ENCODE assay signal across 18 cellular contexts in the genomic region with DNA sequence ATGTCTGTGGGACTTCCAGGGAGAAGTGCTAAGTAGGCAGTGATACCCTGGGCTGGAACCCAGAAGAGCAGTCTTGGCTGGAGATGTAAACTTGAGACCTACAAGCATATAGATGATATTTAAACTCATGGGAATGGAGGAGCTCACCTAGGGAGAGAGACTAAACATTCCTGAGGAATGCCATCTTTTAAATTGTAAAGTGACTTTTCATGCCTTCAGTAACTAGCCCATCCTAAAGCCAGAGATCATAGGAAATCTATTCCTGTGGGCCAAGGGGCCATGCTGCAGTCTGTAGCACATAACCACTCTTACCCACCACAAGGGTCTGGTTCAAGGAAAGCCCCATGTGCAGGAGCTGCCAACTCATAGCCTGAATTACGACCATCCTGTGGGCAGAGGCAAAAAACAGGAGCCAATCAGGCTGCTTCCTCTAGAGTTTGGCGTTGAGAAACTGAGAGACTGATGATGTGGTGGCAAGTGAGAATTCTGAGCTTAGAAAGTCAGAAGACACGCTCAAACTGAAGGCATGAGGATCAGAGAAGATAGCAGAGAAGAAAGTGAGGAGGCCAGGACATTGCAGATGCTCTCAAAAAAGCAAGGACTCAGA. TPM values are rescaled to one million over a fixed set of nuclear protein-coding genes. Genes with fewer than 3 reads are reported as not detected.
A peak's percentile ranks its signal among the peaks of the same experiment; 100 is the strongest.
DNase-seq lines count a peak whose midpoint lies in the region; ATAC-seq and TF ChIP-seq lines count a peak whose summit lies in the region.
"Had no signal": no experiment of that assay in that cellular context is flagged by ENCODE, and none has a peak within 500 bp of the region (broad histone marks: within the 10 kb centered on the region; RNA-seq: fewer than 3 reads in every experiment).

No MANE protein-coding gene starts in this region.

- peaks cover 3% of the 10 kb centered on the region for H3K4me1 Mint-ChIP-seq in activated CD4-positive, alpha-beta memory T cell treated with anti-CD3 and anti-CD28 coated beads for 36 hours (ENCODE audit: low read depth)
- peaks cover 40% of the 10 kb centered on the region for H3K4me1 Mint-ChIP-seq in activated CD4-positive, alpha-beta memory T cell treated with anti-CD3 and anti-CD28 coated beads, Interleukin-2, amount 10 ng/mL, durations not matched to agents 7 days and 5 days
- no peaks in the 10 kb centered on the region for H3K4me1 Mint-ChIP-seq in stimulated activated memory B cell treated with anti-CD40 and anti-IgM and Interleukin-4, amounts not matched to agents 10 μg/mL and 1 μg/mL and 100 μg/mL, for 72 hours

- no peaks in the 10 kb centered on the region for H3K36me3 ChIP-seq in Loucy (ENCODE audit: insufficient read depth, low read length)

- no peaks in the 10 kb centered on the region for H3K9me3 Mint-ChIP-seq in activated CD4-positive, alpha-beta memory T cell treated with anti-CD3 and anti-CD28 coated beads for 36 hours
- H3K9me3 Mint-ChIP-seq in activated CD4-positive, alpha-beta memory T cell treated with anti-CD3 and anti-CD28 coated beads, Interleukin-2, amount 10 ng/mL, durations not matched to agents 7 days and 5 days = no peaks in the 10 kb centered on the region
- H3K9me3 Mint-ChIP-seq in stimulated activated memory B cell treated with anti-CD40 and anti-IgM and Interleukin-4, amounts not matched to agents 10 μg/mL and 1 μg/mL and 100 μg/mL, for 72 hours = no peaks in the 10 kb centered on the region
- H3K9me3 Mint-ChIP-seq: CD4-positive, alpha-beta memory T cell; T-helper 1 cell treated with Interleukin-12 subunit alpha and Interleukin-12 subunit beta and Interleukin-4 antibody, amounts not matched to agents 30 μg/mL and 1 μg/mL, for 36 hours had no signal

- H3K4me3 Mint-ChIP-seq in activated CD4-positive, alpha-beta memory T cell treated with anti-CD3 and anti-CD28 coated beads for 36 hours = no peak overlapping the region
- no peak overlapping the region for H3K4me3 Mint-ChIP-seq in activated CD4-positive, alpha-beta memory T cell treated with anti-CD3 and anti-CD28 coated beads, Interleukin-2, amount 10 ng/mL, durations not matched to agents 7 days and 5 days
- H3K4me3 Mint-ChIP-seq in stimulated activated memory B cell treated with anti-CD40 and anti-IgM and Interleukin-4, amounts not matched to agents 10 μg/mL and 1 μg/mL and 100 μg/mL, for 72 hours = no peak overlapping the region
- H3K4me3 Mint-ChIP-seq: CD4-positive, alpha-beta memory T cell; T-helper 1 cell treated with Interleukin-12 subunit alpha and Interleukin-12 subunit beta and Interleukin-4 antibody, amounts not matched to agents 30 μg/mL and 1 μg/mL, for 36 hours had no signal

- H3K4me1 ChIP-seq in Loucy (ENCODE audit: insufficient read depth, low read length, poor library complexity, severe bottlenecking) = peaks cover 73% of the 10 kb centered on the region

- H3K4me2 ChIP-seq in Loucy (ENCODE audit: low read depth, low read length, poor library complexity, severe bottlenecking) = peak overlapping the region; percentile 49
- H3K4me2 ChIP-seq: KMS-11 had no signal

- H3F3A ChIP-seq in Loucy (ENCODE audit: low read depth) = no peaks in the 10 kb centered on the region

- H3K36me3 Mint-ChIP-seq in activated CD4-positive, alpha-beta memory T cell treated with anti-CD3 and anti-CD28 coated beads for 36 hours = no peaks in the 10 kb centered on the region
- H3K36me3 Mint-ChIP-seq in activated CD4-positive, alpha-beta memory T cell treated with anti-CD3 and anti-CD28 coated beads, Interleukin-2, amount 10 ng/mL, durations not matched to agents 7 days and 5 days (ENCODE audit: low read depth) = no peaks in the 10 kb centered on the region
- no peaks in the 10 kb centered on the region for H3K36me3 Mint-ChIP-seq in stimulated activated memory B cell treated with anti-CD40 and anti-IgM and Interleukin-4, amounts not matched to agents 10 μg/mL and 1 μg/mL and 100 μg/mL, for 72 hours

- 0 out of 2 replicates have a peak overlapping the region, but pooled peaks have one; percentile 2 for H2AFZ ChIP-seq in Loucy (ENCODE audit: low read length)

- H3K79me2 ChIP-seq in Loucy (ENCODE audit: insufficient read depth, low read length) = no peaks in the 10 kb centered on the region

- H3K9ac ChIP-seq in Loucy (ENCODE audit: low read depth, low read length, poor library complexity, severe bottlenecking) = peak overlapping the region; percentile 45
- H3K9ac ChIP-seq: KMS-11 had no signal

- DNase-seq in activated CD4-positive, alpha-beta memory T cell treated with anti-CD3 and anti-CD28 coated beads for 36 hours = peak; percentile 41
- DNase-seq in activated CD4-positive, alpha-beta memory T cell treated with anti-CD3 and anti-CD28 coated beads, Interleukin-2, amount 10 ng/mL, durations not matched to agents 7 days and 5 days = no peak
- DNase-seq in amniotic stem cell (lab: John Stamatoyannopoulos, UW) (no peak), GM19240 (ENCODE audit: insufficient read length, low spot score) (no peak), OCI-M2 (lab: John Stamatoyannopoulos, UW; ENCODE audit: unreplicated experiment) (no peak)
- DNase-seq: activated CD4-positive, alpha-beta T cell treated with anti-CD3 and anti-CD28 coated beads for 4 hours; activated effector memory CD4-positive, alpha-beta T cell treated with Interleukin-2 at 50 U/mL for 16 hours; CD4-positive, alpha-beta memory T cell; mesendoderm; NCI-H146; NCI-H524 treated with DMSO at 0.1 percent for 48 hours; occipital lobe had no signal

- H3K27ac Mint-ChIP-seq in activated CD4-positive, alpha-beta memory T cell treated with anti-CD3 and anti-CD28 coated beads for 36 hours = no peak overlapping the region
- H3K27ac Mint-ChIP-seq in activated CD4-positive, alpha-beta memory T cell treated with anti-CD3 and anti-CD28 coated beads, Interleukin-2, amount 10 ng/mL, durations not matched to agents 7 days and 5 days = no peak overlapping the region
- no peak overlapping the region for H3K27ac Mint-ChIP-seq in stimulated activated memory B cell treated with anti-CD40 and anti-IgM and Interleukin-4, amounts not matched to agents 10 μg/mL and 1 μg/mL and 100 μg/mL, for 72 hours
- H3K27ac Mint-ChIP-seq: CD4-positive, alpha-beta memory T cell; T-helper 1 cell treated with Interleukin-12 subunit alpha and Interleukin-12 subunit beta and Interleukin-4 antibody, amounts not matched to agents 30 μg/mL and 1 μg/mL, for 36 hours had no signal

- intact Hi-C loops in activated CD4-positive, alpha-beta memory T cell treated with anti-CD3 and anti-CD28 coated beads for 36 hours (cut with micrococcal nuclease) = no loop called here

- TF ChIP-seq CTCF in Loucy (conservative IDR thresholded peaks at IDR 0.05; ENCODE audit: low read length) = no peak

- POLR2A ChIA-PET in activated CD4-positive, alpha-beta memory T cell treated with anti-CD3 and anti-CD28 coated beads for 36 hours (lab: Charles Lee) = no interaction called here
- POLR2A ChIA-PET in activated CD4-positive, alpha-beta memory T cell treated with anti-CD3 and anti-CD28 coated beads, Interleukin-2, amount 10 ng/mL, durations not matched to agents 7 days and 5 days (lab: Charles Lee) = interaction anchor here (1.4 kb wide), 1 partner anchor 10 kb away, joined by 3 read pairs; no protein-coding TSS in a partner anchor

- H3K4me3 ChIP-seq in Loucy (ENCODE audit: low read length, poor library complexity, severe bottlenecking) = peak overlapping the region; percentile 37
- H3K4me3 ChIP-seq: skin epidermis had no signal

- CTCF ChIA-PET in activated CD4-positive, alpha-beta memory T cell treated with anti-CD3 and anti-CD28 coated beads for 36 hours (lab: Charles Lee) = interaction anchor here (1.2 kb wide), 1 partner anchor 75 kb away, joined by 5 read pairs; no protein-coding TSS in a partner anchor
- CTCF ChIA-PET in activated CD4-positive, alpha-beta memory T cell treated with anti-CD3 and anti-CD28 coated beads, Interleukin-2, amount 10 ng/mL, durations not matched to agents 7 days and 5 days (lab: Charles Lee) = interaction anchor here (1.4 to 1.5 kb wide), 2 partner anchors 75 to 98 kb away, joined by 3 read pairs; no protein-coding TSS in a partner anchor

- ATAC-seq in HG02588 (IDR thresholded peaks at IDR 0.05; ENCODE audit: unreplicated experiment) = peak; percentile 78
- ATAC-seq in stimulated activated memory B cell treated with anti-CD40 and anti-IgM and Interleukin-4, amounts not matched to agents 10 μg/mL and 1 μg/mL and 100 μg/mL, for 72 hours = peak; percentile 25

- no peaks in the 10 kb centered on the region for H4K20me1 ChIP-seq in Loucy (ENCODE audit: insufficient read depth, low read length, poor library complexity, severe bottlenecking)

- H3K9me3 ChIP-seq in Loucy (ENCODE audit: insufficient read depth, low read depth, low read length) = no peaks in the 10 kb centered on the region

- no peaks in the 10 kb centered on the region for H3K9me2 ChIP-seq in Loucy (replicated peaks; ENCODE audit: low read depth, low read length)

- H3K27me3 Mint-ChIP-seq in activated CD4-positive, alpha-beta memory T cell treated with anti-CD3 and anti-CD28 coated beads for 36 hours = peaks cover 3% of the 10 kb centered on the region
- peaks cover 3% of the 10 kb centered on the region for H3K27me3 Mint-ChIP-seq in activated CD4-positive, alpha-beta memory T cell treated with anti-CD3 and anti-CD28 coated beads, Interleukin-2, amount 10 ng/mL, durations not matched to agents 7 days and 5 days
- H3K27me3 Mint-ChIP-seq in stimulated activated memory B cell treated with anti-CD40 and anti-IgM and Interleukin-4, amounts not matched to agents 10 μg/mL and 1 μg/mL and 100 μg/mL, for 72 hours = peaks cover 11% of the 10 kb centered on the region

- H3K27me3 ChIP-seq in Loucy (ENCODE audit: insufficient read depth, low read length, poor library complexity, severe bottlenecking) = no peaks in the 10 kb centered on the region

RNA-seq across cellular contexts. Expression of gene CTDSPL, which starts 37.5 kb away (rescaled TPM):
- 1 to 10 TPM; 3.7 to 5.1 TPM for total RNA-seq in activated CD4-positive, alpha-beta memory T cell treated with anti-CD3 and anti-CD28 coated beads for 36 hours
- total RNA-seq in activated CD4-positive, alpha-beta memory T cell treated with anti-CD3 and anti-CD28 coated beads, Interleukin-2, amount 10 ng/mL, durations not matched to agents 7 days and 5 days = 1 to 10 TPM; 2.0 to 4.1 TPM
